ENCODE assay signal across 22 cellular contexts in the genomic region with DNA sequence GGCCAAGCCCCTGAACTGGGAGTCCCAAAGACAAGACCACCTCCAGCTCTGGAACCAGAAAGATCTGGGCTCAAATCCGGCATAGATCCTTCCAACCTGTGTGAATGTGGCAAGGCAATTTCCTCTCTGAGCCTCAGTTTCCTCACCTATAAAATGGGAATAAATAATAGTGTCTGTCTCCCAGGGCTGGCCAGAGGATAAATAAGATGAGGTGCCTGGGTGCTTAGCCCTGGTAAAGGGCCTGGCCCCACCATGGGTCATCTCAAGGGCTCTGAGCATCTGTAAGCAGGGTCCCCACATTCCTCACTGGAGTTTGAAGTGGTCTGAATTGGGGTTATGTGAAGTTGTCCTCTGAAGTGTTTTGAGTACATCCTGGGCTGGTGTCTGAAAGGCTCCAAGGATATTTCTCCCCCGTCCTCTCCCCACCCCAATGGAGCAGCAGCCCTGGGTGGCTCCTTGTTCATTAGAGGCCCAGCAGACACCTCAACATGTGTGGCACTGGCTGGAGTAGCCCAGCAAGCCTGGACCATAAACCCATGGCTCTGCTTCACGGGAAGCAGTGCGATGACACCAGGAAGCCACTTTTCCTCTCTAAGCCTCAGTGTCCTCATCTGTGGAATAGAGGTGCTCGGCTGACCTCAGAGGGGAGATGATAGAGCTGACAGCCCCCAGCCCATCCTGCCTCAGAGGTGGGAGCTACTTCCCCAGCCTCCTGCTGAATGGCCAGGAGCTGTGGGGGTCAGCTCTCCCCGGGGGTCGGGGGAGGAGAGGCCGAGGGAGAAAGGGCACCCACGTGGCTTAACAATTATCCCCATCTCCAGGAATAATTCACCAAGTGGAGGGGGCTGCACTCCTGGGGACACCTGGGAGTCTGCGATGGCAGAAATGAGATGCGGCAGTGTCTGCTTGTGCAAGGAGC. TPM values are rescaled to one million over a fixed set of nuclear protein-coding genes. Genes with fewer than 3 reads are reported as not detected.
"Had no signal": no experiment of that assay in that cellular context is flagged by ENCODE, and none has a peak within 500 bp of the region (broad histone marks: within the 10 kb centered on the region; RNA-seq: fewer than 3 reads in every experiment).

No MANE protein-coding gene starts in this region.

- DNase-seq: activated CD4-positive, alpha-beta T cell treated with anti-CD3 and anti-CD28 coated beads, Interleukin-2, amount 50 U/mL, for 4 hours; activated naive CD4-positive, alpha-beta T cell; activated naive CD8-positive, alpha-beta T cell treated with anti-CD3 and anti-CD28 coated beads for 36 hours; amniotic stem cell; effector memory CD8-positive, alpha-beta T cell; foreskin fibroblast; left lung; mammary epithelial cell; naive thymus-derived CD8-positive, alpha-beta T cell; stimulated activated CD4-positive, alpha-beta T cell treated with anti-CD3 and anti-CD28 coated beads, Interleukin-12 subunit alpha, Interleukin-12 subunit beta, amount 100 ng/mL, for 4 hours; stimulated activated CD4-positive, alpha-beta T cell treated with anti-CD3 and anti-CD28 coated beads, Interleukin-1b, Interleukin-23, amount 100 ng/mL, for 48 hours; stimulated activated CD8-positive, alpha-beta memory T cell treated with anti-CD3 and anti-CD28 coated beads, Interleukin-4, amount 100 ng/mL, for 48 hours; stimulated activated naive CD4-positive, alpha-beta T cell; WERI-Rb-1 had no signal

- H3K27me3 ChIP-seq: left lung, neutrophil had no signal

- H3K9me3 Mint-ChIP-seq: activated naive CD8-positive, alpha-beta T cell treated with anti-CD3 and anti-CD28 coated beads for 36 hours; dendritic cell treated with granulocyte-macrophage colony-stimulating factor and Interleukin-4, amounts not matched to agents 40 ng/mL and 50 ng/mL, for 4 days; effector memory CD8-positive, alpha-beta T cell; naive thymus-derived CD8-positive, alpha-beta T cell had no signal

- ATAC-seq: effector memory CD8-positive, alpha-beta T cell; left lung; naive thymus-derived CD8-positive, alpha-beta T cell had no signal

- H3K4me3 Mint-ChIP-seq: activated naive CD8-positive, alpha-beta T cell treated with anti-CD3 and anti-CD28 coated beads for 36 hours; dendritic cell treated with granulocyte-macrophage colony-stimulating factor and Interleukin-4, amounts not matched to agents 40 ng/mL and 50 ng/mL, for 4 days; effector memory CD8-positive, alpha-beta T cell; naive thymus-derived CD8-positive, alpha-beta T cell had no signal

- H3K4me3 ChIP-seq: left lung had no signal

- H3K4me1 ChIP-seq: left lung had no signal

- H3K27ac ChIP-seq: left lung, neutrophil, parathyroid adenoma, WERI-Rb-1 had no signal

- H3K27ac Mint-ChIP-seq: activated naive CD8-positive, alpha-beta T cell treated with anti-CD3 and anti-CD28 coated beads for 36 hours; dendritic cell treated with granulocyte-macrophage colony-stimulating factor and Interleukin-4, amounts not matched to agents 40 ng/mL and 50 ng/mL, for 4 days; effector memory CD8-positive, alpha-beta T cell had no signal

- H3K36me3 Mint-ChIP-seq: activated naive CD8-positive, alpha-beta T cell treated with anti-CD3 and anti-CD28 coated beads for 36 hours; naive thymus-derived CD8-positive, alpha-beta T cell had no signal

- H3K9me3 ChIP-seq: left lung, mucosa of descending colon, neutrophil had no signal

- H3K36me3 ChIP-seq: left lung, neutrophil, WERI-Rb-1 had no signal

- H3K27me3 Mint-ChIP-seq: activated naive CD8-positive, alpha-beta T cell treated with anti-CD3 and anti-CD28 coated beads for 36 hours; dendritic cell treated with granulocyte-macrophage colony-stimulating factor and Interleukin-4, amounts not matched to agents 40 ng/mL and 50 ng/mL, for 4 days had no signal

RNA-seq across cellular contexts. Expression of a gene that starts 48.0 kb away (rescaled TPM):
- total RNA-seq: activated CD8-positive, alpha-beta memory T cell treated with anti-CD3 and anti-CD28 coated beads for 36 hours; activated naive CD8-positive, alpha-beta T cell treated with anti-CD3 and anti-CD28 coated beads for 36 hours; glomerular endothelial cell; mammary epithelial cell; naive thymus-derived CD8-positive, alpha-beta T cell; T-helper 2 cell treated with Interferon-gamma antibody and Interleukin-4, amounts not matched to agents 100 ng/mL and 5 ng/mL, for 36 hours; urinary bladder had no signal
- polyA plus RNA-seq: naive thymus-derived CD8-positive, alpha-beta T cell had no signal
